ENCODE assay signal across 23 cellular contexts in the genomic region with DNA sequence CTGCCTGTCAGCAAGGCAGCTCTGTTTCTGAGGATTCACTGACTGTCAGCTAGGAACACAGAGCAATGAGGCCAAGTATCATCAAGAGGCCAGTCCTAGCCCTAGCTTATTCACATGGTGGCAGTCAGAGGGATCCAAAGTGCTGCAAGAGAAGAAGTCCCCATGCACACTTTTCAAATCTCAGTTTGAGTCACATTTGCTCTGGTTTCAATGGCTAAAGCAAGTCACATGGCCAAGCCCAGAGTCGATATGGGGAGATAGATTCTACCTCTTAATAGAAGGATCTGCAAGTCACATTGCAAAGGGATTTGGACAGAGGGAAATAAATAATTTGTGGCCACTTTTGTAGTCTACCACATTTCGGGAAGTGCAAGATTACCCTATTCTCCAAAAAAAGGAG.
"Had no signal": no experiment of that assay in that cellular context is flagged by ENCODE, and none has a peak within 500 bp of the region (broad histone marks: within the 10 kb centered on the region; RNA-seq: fewer than 3 reads in every experiment).

No MANE protein-coding gene starts in this region.

- H3K36me3 ChIP-seq: ascending aorta, left ventricle myocardium inferior, right atrium auricular region, tibial artery had no signal

- H3K9me3 ChIP-seq: ascending aorta, left ventricle myocardium inferior, right atrium auricular region, tibial artery had no signal

- FAIRE-seq: endometrium, urothelium cell line had no signal

- H3K4me3 ChIP-seq: ascending aorta, left ventricle myocardium inferior, right atrium auricular region, tibial artery had no signal

- H3K27ac ChIP-seq: ascending aorta, left ventricle myocardium inferior, right atrium auricular region, tibial artery had no signal

- ATAC-seq: activated T-cell treated with anti-CD3 and anti-CD28 coated beads, Interleukin-2, amount 50 U/mL, for 72 hours had no signal

- H3K27me3 ChIP-seq: ascending aorta, right atrium auricular region, tibial artery had no signal

- DNase-seq: activated CD4-positive, alpha-beta T cell treated with anti-CD3 and anti-CD28 coated beads, Interleukin-2, amount 50 U/mL, for 1 hour; activated CD4-positive, CD25-positive, alpha-beta regulatory T cell treated with anti-CD3 and anti-CD28 coated beads, Interleukin-2, amount 50 U/mL, for 72 hours; activated gamma-delta T cell; activated T-cell treated with anti-CD3 and anti-CD28 coated beads, Interleukin-2, amount 50 U/mL, for 72 hours; cerebellar nuclear complex; cortex of kidney; erythroblast; foreskin melanocyte; left ventricle myocardium inferior; mammary epithelial cell; nephron progenitor cell; nucleus accumbens; stimulated activated CD4-positive, alpha-beta T cell treated with anti-CD3 and anti-CD28 coated beads, Interleukin-12 subunit alpha, Interleukin-12 subunit beta, amount 100 ng/mL, for 4 hours; stimulated activated CD4-positive, alpha-beta T cell treated with anti-CD3 and anti-CD28 coated beads, Interleukin-1b, Interleukin-23, amount 100 ng/mL, for 48 hours; stimulated activated CD8-positive, alpha-beta memory T cell treated with anti-CD3 and anti-CD28 coated beads, Interleukin-4, amount 100 ng/mL, for 48 hours; stimulated activated naive CD4-positive, alpha-beta T cell; substantia nigra; T-helper 9 cell; tibial artery had no signal
